Comparison of ENCODE assay signal across 9 cellular contexts in the genomic region with DNA sequence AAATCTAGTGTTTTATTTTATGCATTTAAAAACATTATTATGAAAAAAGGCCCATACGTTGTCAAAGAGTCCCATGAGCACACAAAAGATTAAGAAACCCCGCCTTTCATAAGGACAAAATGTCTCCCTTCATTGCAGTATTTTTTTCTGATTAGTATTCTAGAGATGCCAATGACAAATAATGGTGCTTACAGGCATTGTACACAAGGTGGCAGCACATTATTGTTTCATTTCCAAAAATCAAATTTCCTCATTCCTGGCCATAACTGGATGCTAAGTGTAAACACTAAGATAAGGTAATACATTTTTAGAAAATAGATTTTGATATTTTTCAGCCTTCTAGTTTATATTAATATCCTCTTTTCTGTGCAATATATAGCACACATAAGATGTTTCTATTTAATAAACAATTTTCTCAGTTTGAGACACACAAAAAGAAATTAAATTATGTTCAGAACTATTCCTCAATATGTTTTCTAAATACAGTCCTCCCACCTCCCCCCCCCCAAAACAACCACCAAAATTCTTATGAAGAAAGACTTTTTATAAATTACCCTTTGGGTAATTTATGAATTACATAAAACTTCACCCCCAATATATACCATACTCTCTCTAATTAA. TPM values are rescaled to one million over a fixed set of nuclear protein-coding genes. Genes with fewer than 3 reads are reported as not detected.
DNase-seq lines count a peak whose midpoint lies in the region; ATAC-seq and TF ChIP-seq lines count a peak whose summit lies in the region.
"Had no signal": no experiment of that assay in that cellular context is flagged by ENCODE, and none has a peak within 500 bp of the region (broad histone marks: within the 10 kb centered on the region; RNA-seq: fewer than 3 reads in every experiment).

No MANE protein-coding gene starts in this region.

- H3K9me3 ChIP-seq in right lobe of liver: no peaks in the 10 kb centered on the region

- no peak for TF ChIP-seq POLR2A in right lobe of liver (IDR thresholded peaks at IDR 0.05)

- no peaks in the 10 kb centered on the region for H3K36me3 ChIP-seq in right lobe of liver

- DNase-seq in SIG-M5 treated with dmso at 0.1 percent for 504 hours (lab: John Stamatoyannopoulos, UW; ENCODE audit: unreplicated experiment) (peak; percentile 12), SIG-M5 (lab: John Stamatoyannopoulos, UW) (no peak), NCI-H526 treated with DMSO at 0.1 percent for 48 hours (lab: John Stamatoyannopoulos, UW) (peak; percentile 38), cerebellum (ENCODE audit: low spot score) (peak; percentile 63), right lobe of liver (no peak)
- no peak for DNase-seq in activated CD4-positive, alpha-beta T cell treated with anti-CD3 and anti-CD28 coated beads, Interleukin-2, amount 50 U/mL, for 48 hours
- no peak for DNase-seq in stimulated activated naive CD4-positive, alpha-beta T cell treated with Interleukin-2 at 50 U/mL for 16 hours (lab: John Stamatoyannopoulos, UW)
- DNase-seq: activated naive CD8-positive, alpha-beta T cell treated with anti-CD3 and anti-CD28 coated beads, Interleukin-2, amount 10 ng/mL, durations not matched to agents 7 days and 5 days had no signal

- ATAC-seq in HG02884 (IDR thresholded peaks at IDR 0.05; ENCODE audit: unreplicated experiment): peak; percentile 56
- ATAC-seq in right lobe of liver: peak; percentile 84 to 97 (median 91)

- H3K4me3 ChIP-seq in right lobe of liver: no peak overlapping the region

- WGBS in right lobe of liver (ENCODE audit: insufficient coverage, low coverage, low lambda C conversion rate, missing lambda C conversion rate): 0% methylated on average over 2 of the region's 2 CpGs

- H3K27me3 ChIP-seq in right lobe of liver: no peaks in the 10 kb centered on the region

- intact Hi-C loops in right lobe of liver (cut with DNase I): no loop called here

- TF ChIP-seq CTCF in right lobe of liver (IDR thresholded peaks at IDR 0.05): peak; percentile 77 to 85 (median 80)

- no peaks in the 10 kb centered on the region for H3K4me1 ChIP-seq in right lobe of liver

- H3K27ac ChIP-seq in right lobe of liver: no peak overlapping the region

RNA-seq across cellular contexts. Expression of gene TIGD2, which starts 47.7 kb away (rescaled TPM):
- total RNA-seq in cerebellum: 10.6 TPM
- total RNA-seq in right lobe of liver: 10 to 100 TPM in 5 of 6 experiments, 1 to 10 TPM in 1; 8.5 to 16.8 (median 13.8) TPM

Comparison
In these comparisons a context has a peak if more than half of its experiments do, and no peak if none do; other contexts are left out.
1. DNase-seq: peak in SIG-M5 treated with dmso at 0.1 percent for 504 hours (single experiment), NCI-H526 treated with DMSO at 0.1 percent for 48 hours (single experiment) and cerebellum (single experiment); none in SIG-M5 (single experiment), right lobe of liver (0 of 3), activated CD4-positive, alpha-beta T cell treated with anti-CD3 and anti-CD28 coated beads, Interleukin-2, amount 50 U/mL, for 48 hours (0 of 2) and stimulated activated naive CD4-positive, alpha-beta T cell treated with Interleukin-2 at 50 U/mL for 16 hours (single experiment).